22 cellular contexts compared by ENCODE assay signal in genomic region chr3:46466871-46467403, GRCh38. TPM values are rescaled to one million over a fixed set of nuclear protein-coding genes. Genes with fewer than 3 reads are reported as not detected.
"Had no signal": no experiment of that assay in that cellular context is flagged by ENCODE, and none has a peak within 500 bp of the region (broad histone marks: within the 10 kb centered on the region; RNA-seq: fewer than 3 reads in every experiment).

No MANE protein-coding gene starts in this region.

- H3K4me3 Mint-ChIP-seq: activated naive CD4-positive, alpha-beta T cell treated with anti-CD3 and anti-CD28 coated beads, Interleukin-2, amount 10 ng/mL, durations not matched to agents 7 days and 5 days; activated naive CD8-positive, alpha-beta T cell treated with anti-CD3 and anti-CD28 coated beads, Interleukin-2, amount 50 U/mL, for 24 hours; activated T-cell treated with anti-CD3 and anti-CD28 coated beads, Interleukin-2, amount 50 U/mL, for 4 hours; brain; nephron had no signal

- H3K27ac Mint-ChIP-seq: activated naive CD4-positive, alpha-beta T cell treated with anti-CD3 and anti-CD28 coated beads, Interleukin-2, amount 10 ng/mL, durations not matched to agents 7 days and 5 days; activated naive CD8-positive, alpha-beta T cell treated with anti-CD3 and anti-CD28 coated beads, Interleukin-2, amount 50 U/mL, for 24 hours; brain; nephron had no signal

- H3K4me3 ChIP-seq: lung, skin epidermis, thoracic aorta, upper lobe of right lung had no signal

- H3K9me3 ChIP-seq: thoracic aorta, upper lobe of right lung had no signal

- H3K36me3 ChIP-seq: thoracic aorta, upper lobe of right lung had no signal

- ATAC-seq: activated naive CD8-positive, alpha-beta T cell treated with anti-CD3 and anti-CD28 coated beads, Interleukin-2, amount 50 U/mL, for 24 hours; activated T-cell treated with anti-CD3 and anti-CD28 coated beads, Interleukin-2, amount 50 U/mL, for 4 hours; upper lobe of right lung had no signal

- H3K36me3 Mint-ChIP-seq: activated naive CD4-positive, alpha-beta T cell treated with anti-CD3 and anti-CD28 coated beads, Interleukin-2, amount 10 ng/mL, durations not matched to agents 7 days and 5 days; brain had no signal

- FAIRE-seq: colon, endometrium, islet of Langerhans had no signal

- H3K9me3 Mint-ChIP-seq: activated naive CD4-positive, alpha-beta T cell treated with anti-CD3 and anti-CD28 coated beads, Interleukin-2, amount 10 ng/mL, durations not matched to agents 7 days and 5 days; activated naive CD8-positive, alpha-beta T cell treated with anti-CD3 and anti-CD28 coated beads, Interleukin-2, amount 50 U/mL, for 24 hours; activated T-cell treated with anti-CD3 and anti-CD28 coated beads, Interleukin-2, amount 50 U/mL, for 4 hours; nephron had no signal

- H3K27ac ChIP-seq: skin epidermis, thoracic aorta, upper lobe of right lung had no signal

- H3K4me1 Mint-ChIP-seq: activated naive CD8-positive, alpha-beta T cell treated with anti-CD3 and anti-CD28 coated beads, Interleukin-2, amount 50 U/mL, for 24 hours; brain had no signal

- DNase-seq: activated CD4-positive, alpha-beta T cell treated with anti-CD3 and anti-CD28 coated beads, Interleukin-2, amount 50 U/mL, for 4 hours; activated naive CD4-positive, alpha-beta T cell treated with anti-CD3 and anti-CD28 coated beads, Interleukin-2, amount 10 ng/mL, durations not matched to agents 7 days and 5 days; activated naive CD8-positive, alpha-beta T cell treated with anti-CD3 and anti-CD28 coated beads, Interleukin-2, amount 50 U/mL, for 24 hours; activated T-cell treated with anti-CD3 and anti-CD28 coated beads, Interleukin-2, amount 50 U/mL, for 4 hours; anterior cingulate cortex; central memory CD4-positive, alpha-beta T cell; erythroblast; foreskin melanocyte; glutamatergic neuron; hippocampal formation; midbrain; nucleus accumbens; upper lobe of right lung had no signal

RNA-seq across cellular contexts. Expression of gene LTF, which starts 2.2 kb away (rescaled TPM):
- total RNA-seq: activated T-cell treated with anti-CD3 and anti-CD28 coated beads, Interleukin-2, amount 50 U/mL, for 4 hours; T-helper 2 cell treated with Interferon-gamma antibody and Interleukin-4, amounts not matched to agents 100 ng/mL and 5 ng/mL, for 36 hours had no signal

RNA-seq across cellular contexts. Expression of gene RTP3, which starts 30.8 kb away (rescaled TPM):
- total RNA-seq: activated T-cell treated with anti-CD3 and anti-CD28 coated beads, Interleukin-2, amount 50 U/mL, for 4 hours; lung; T-helper 2 cell treated with Interferon-gamma antibody and Interleukin-4, amounts not matched to agents 100 ng/mL and 5 ng/mL, for 36 hours; thoracic aorta; upper lobe of right lung had no signal
- polyA plus RNA-seq: lung had no signal
